ENCODE assay signal across 11 cellular contexts in genomic region chr5:32587067-32587551, GRCh38. TPM values are rescaled to one million over a fixed set of nuclear protein-coding genes. Genes with fewer than 3 reads are reported as not detected.
A peak's percentile ranks its signal among the peaks of the same experiment; 100 is the strongest.
DNase-seq lines count a peak whose midpoint lies in the region; ATAC-seq, FAIRE-seq and TF ChIP-seq lines count a peak whose summit lies in the region.
"Had no signal": no experiment of that assay in that cellular context is flagged by ENCODE, and none has a peak within 500 bp of the region (broad histone marks: within the 10 kb centered on the region; RNA-seq: fewer than 3 reads in every experiment).

No MANE protein-coding gene starts in this region.

- DNase-seq in CD4-positive, CD25-positive, alpha-beta regulatory T cell, result no peak
- DNase-seq in LNCaP clone FGC (ENCODE audit: low read depth), result no peak
- no peak for DNase-seq in coronary artery (ENCODE audit: low spot score)
- DNase-seq in D721Med (ENCODE audit: insufficient read length, low spot score), result no peak
- DNase-seq in NCI-H774 (lab: John Stamatoyannopoulos, UW), result no peak
- no peak for DNase-seq in ureter (ENCODE audit: low spot score)
- DNase-seq in GOT3 (lab: John Stamatoyannopoulos, UW), result no peak
- DNase-seq: SHP77 had no signal

- no peaks in the 10 kb centered on the region for H3K27me3 ChIP-seq in CD4-positive, CD25-positive, alpha-beta regulatory T cell (ENCODE audit: control insufficient read depth, insufficient read depth, low read length)
- H3K27me3 ChIP-seq: neutrophil had no signal

- H3K27ac ChIP-seq in CD4-positive, CD25-positive, alpha-beta regulatory T cell (ENCODE audit: insufficient read depth, low read length, poor library complexity, severe bottlenecking), result peak overlapping the region; percentile 100
- H3K27ac ChIP-seq in coronary artery, result peak overlapping the region in 1 of 2 donors; percentile 96

- H3K27me3 Mint-ChIP-seq in CD4-positive, CD25-positive, alpha-beta regulatory T cell, result no peaks in the 10 kb centered on the region
- H3K27me3 Mint-ChIP-seq in nephron (ENCODE audit: low read depth), result no peaks in the 10 kb centered on the region

- peaks cover 31% of the 10 kb centered on the region for H3K36me3 ChIP-seq in CD4-positive, CD25-positive, alpha-beta regulatory T cell (ENCODE audit: control insufficient read depth, insufficient read depth, low read length)

- H3K27ac Mint-ChIP-seq in CD4-positive, CD25-positive, alpha-beta regulatory T cell, result peak overlapping the region; percentile 93 to 99 (median 99)
- H3K27ac Mint-ChIP-seq in nephron, result peak overlapping the region in 2 of 3 experiments; percentile 31 to 96

- peak overlapping the region; percentile 99 for H3K4me3 ChIP-seq in CD4-positive, CD25-positive, alpha-beta regulatory T cell (ENCODE audit: low read depth, low read length)
- peak overlapping the region; percentile 76 for H3K4me3 ChIP-seq in LNCaP clone FGC (ENCODE audit: low read depth, low read length)
- H3K4me3 ChIP-seq in coronary artery, result peak overlapping the region; percentile 100

- no peaks in the 10 kb centered on the region for H3K9me3 ChIP-seq in CD4-positive, CD25-positive, alpha-beta regulatory T cell (ENCODE audit: control insufficient read depth in 2 of 2, low read length in 2 of 2)
- H3K9me3 ChIP-seq: neutrophil had no signal

- no peaks in the 10 kb centered on the region for H3K9me3 Mint-ChIP-seq in CD4-positive, CD25-positive, alpha-beta regulatory T cell
- peaks cover 5% of the 10 kb centered on the region for H3K9me3 Mint-ChIP-seq in nephron

- ATAC-seq in CD4-positive, CD25-positive, alpha-beta regulatory T cell (ENCODE audit: low read depth in 2 of 2), result no peak

- peaks cover 15% of the 10 kb centered on the region for H3K36me3 Mint-ChIP-seq in CD4-positive, CD25-positive, alpha-beta regulatory T cell
- H3K36me3 Mint-ChIP-seq in nephron (ENCODE audit: low read depth), result peaks cover 26% of the 10 kb centered on the region

- peak overlapping the region; percentile 96 to 99 (median 97) for H3K4me3 Mint-ChIP-seq in CD4-positive, CD25-positive, alpha-beta regulatory T cell
- peak overlapping the region; percentile 94 to 98 (median 96) for H3K4me3 Mint-ChIP-seq in nephron

- H3K4me1 ChIP-seq in CD4-positive, CD25-positive, alpha-beta regulatory T cell (ENCODE audit: control insufficient read depth, insufficient read depth, low read length, poor library complexity, severe bottlenecking), result peaks cover 64% of the 10 kb centered on the region

- TF ChIP-seq CTCF in LNCaP clone FGC (IDR thresholded peaks at IDR 0.05; ENCODE audit: control insufficient read depth, extremely low read depth, insufficient read depth) (no peak), coronary artery (IDR thresholded peaks at IDR 0.05) (no peak), nephron (IDR thresholded peaks at IDR 0.05; ENCODE audit: unreplicated experiment in 3 of 3) (no peak), D721Med (IDR thresholded peaks at IDR 0.05; ENCODE audit: insufficient read depth, missing control alignments) (no peak)

- no peak for FAIRE-seq in D721Med (lab: Jason Lieb, UNC)
- FAIRE-seq: urothelium cell line had no signal

- peaks cover 42 to 76% (median 61%) of the 10 kb centered on the region in 4 donors for H3K4me1 Mint-ChIP-seq in CD4-positive, CD25-positive, alpha-beta regulatory T cell
- peaks cover 32% of the 10 kb centered on the region for H3K4me1 Mint-ChIP-seq in nephron

RNA-seq across cellular contexts. Expression of gene SUB1, which starts 1.8 kb away (rescaled TPM):
- 379 TPM for total RNA-seq in CD4-positive, CD25-positive, alpha-beta regulatory T cell
- polyA plus RNA-seq in CD4-positive, CD25-positive, alpha-beta regulatory T cell, result 100 to 1,000 TPM; 566 to 848 (median 647) TPM
- total RNA-seq in ureter, result 138 TPM
